Comparison of ENCODE assay signal across 20 cellular contexts in the genomic region with DNA sequence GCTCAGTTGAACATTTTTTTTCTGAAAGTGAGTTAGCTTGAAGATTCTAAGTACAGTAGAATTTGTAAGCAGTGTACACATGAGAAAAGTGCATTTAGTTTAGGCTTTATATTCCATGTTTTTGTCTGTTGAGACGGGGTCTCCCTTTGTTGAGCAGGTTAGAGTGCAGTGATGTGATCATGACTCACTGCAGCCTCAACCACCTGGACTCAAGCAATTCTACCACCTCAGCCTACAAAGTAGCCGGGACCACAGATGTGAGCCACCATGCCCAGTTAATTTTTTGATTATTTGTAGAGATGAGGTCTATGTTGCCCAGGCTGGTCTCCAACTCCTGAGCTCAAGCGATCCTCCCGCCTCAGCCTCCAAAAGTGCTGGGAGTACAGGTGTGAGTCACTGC.
"Had no signal": no experiment of that assay in that cellular context is flagged by ENCODE, and none has a peak within 500 bp of the region (broad histone marks: within the 10 kb centered on the region; RNA-seq: fewer than 3 reads in every experiment).

No MANE protein-coding gene starts in this region.

- H3K4me3 ChIP-seq: esophagus squamous epithelium, heart left ventricle, mucosa of descending colon, sigmoid colon, skin epidermis, testis, tibial nerve, upper lobe of right lung, vagina had no signal

- H3K27ac ChIP-seq: esophagus squamous epithelium, heart left ventricle, neutrophil, sigmoid colon, skin epidermis, testis, tibial nerve, upper lobe of right lung, vagina had no signal

- H3K36me3 ChIP-seq: esophagus squamous epithelium, heart left ventricle, neutrophil, sigmoid colon, tibial nerve, upper lobe of right lung, vagina had no signal

- H3K4me1 ChIP-seq: testis, upper lobe of right lung had no signal

- H3K9me3 ChIP-seq: esophagus squamous epithelium, heart left ventricle, mucosa of descending colon, neutrophil, sigmoid colon, testis, tibial nerve, upper lobe of right lung, vagina had no signal

- ATAC-seq: heart left ventricle; mucosa of descending colon; naive thymus-derived CD8-positive, alpha-beta T cell; stimulated activated naive B cell treated with anti-CD40 and anti-IgM and Interleukin-4, amounts not matched to agents 10 μg/mL and 1 μg/mL and 100 μg/mL, for 72 hours; stimulated activated naive CD8-positive, alpha-beta T cell treated with anti-CD3 and anti-CD28 coated beads, Interleukin-15, amount 100 ng/mL, for 72 hours; upper lobe of right lung had no signal

- H3K27me3 ChIP-seq: esophagus squamous epithelium, heart left ventricle, neutrophil, sigmoid colon, testis, tibial nerve, upper lobe of right lung, vagina had no signal

- DNase-seq: effector memory CD4-positive, alpha-beta T cell; esophagus squamous epithelium; foreskin fibroblast; heart left ventricle; hippocampal formation; mucosa of descending colon; naive thymus-derived CD8-positive, alpha-beta T cell; posterior cingulate gyrus; sigmoid colon; stimulated activated CD4-positive, alpha-beta T cell treated with anti-CD3 and anti-CD28 coated beads, Interleukin-2, amount 100 ng/mL, for 24 hours; stimulated activated CD4-positive, alpha-beta T cell treated with anti-CD3 and anti-CD28 coated beads, Interleukin-4, amount 100 ng/mL, for 4 hours; stimulated activated naive B cell treated with anti-CD40 and anti-IgM and Interleukin-4, amounts not matched to agents 10 μg/mL and 1 μg/mL and 100 μg/mL, for 72 hours; stimulated activated naive CD8-positive, alpha-beta T cell treated with anti-CD3 and anti-CD28 coated beads, Interleukin-15, amount 100 ng/mL, for 72 hours; testis; upper lobe of right lung had no signal

- FAIRE-seq: endometrium had no signal
